ENCODE assay signal across 8 cellular contexts in genomic region chr5:83564069-83564749, GRCh38.
A peak's percentile ranks its signal among the peaks of the same experiment; 100 is the strongest.
DNase-seq lines count a peak whose midpoint lies in the region; ATAC-seq and TF ChIP-seq lines count a peak whose summit lies in the region.

No MANE protein-coding gene starts in this region.

- H3K9me3 ChIP-seq in Caco-2 (no peaks in the 10 kb centered on the region), left ventricle myocardium inferior (replicated peaks) (no peaks in the 10 kb centered on the region), testis (no peaks in the 10 kb centered on the region)

- H3K4me3 ChIP-seq in Caco-2 (ENCODE audit: low read depth, low read length) (no peak overlapping the region), left ventricle myocardium inferior (no peak overlapping the region), testis (no peak overlapping the region)

- H3K27me3 Mint-ChIP-seq in Caco-2 (ENCODE audit: insufficient read depth, unreplicated experiment) = no peaks in the 10 kb centered on the region

- POLR2A ChIA-PET in Caco-2 (lab: Charles Lee) = interaction anchor here (1.3 kb wide), 1 partner anchor 487 kb away, joined by 3 read pairs; the partner anchor contains the start of gene XRCC4

- no TSS peak for BruUV-seq in Caco-2 (replicated peaks; lab: Mats Ljungman, UMichigan)

- peak overlapping the region; percentile 50 for H3K27ac Mint-ChIP-seq in Caco-2 (ENCODE audit: unreplicated experiment)

- H3K4me1 ChIP-seq in Caco-2 (peaks cover 26% of the 10 kb centered on the region), left ventricle myocardium inferior (peaks cover 10% of the 10 kb centered on the region), testis (peaks cover 13% of the 10 kb centered on the region)

- peaks cover 14% of the 10 kb centered on the region for H3K36me3 Mint-ChIP-seq in Caco-2 (ENCODE audit: insufficient read depth, unreplicated experiment)

- intact Hi-C loops in Caco-2 (cut with micrococcal nuclease; ENCODE audit: unreplicated experiment) (loop anchor here (1.0 to 10.0 kb wide), 8 partner anchors 37 to 1251 kb away; no protein-coding TSS in a partner anchor), left ventricle myocardium inferior (cut with micrococcal nuclease) (loop anchor here (10.0 kb wide), 1 partner anchor 1209 kb away; no protein-coding TSS in a partner anchor), testis (cut with DNase I; ENCODE audit: low total_unique reads) (no loop called here)

- TF ChIP-seq POLR2A in testis (IDR thresholded peaks at IDR 0.05) = no peak

- H3K27ac ChIP-seq in VCaP (peak overlapping the region; percentile 19; the same call in 1 of the 2 replicates), left ventricle myocardium inferior (replicated peaks) (peak overlapping the region; percentile 71), testis (no peak overlapping the region)

- DNase-seq in Caco-2 (peak in 1 of 2 experiments; percentile 24), MV-4-11 (lab: John Stamatoyannopoulos, UW) (peak; percentile 13), left ventricle myocardium inferior (no peak), testis (no peak), AG08396 (ENCODE audit: low spot score) (no peak)
- no peak for DNase-seq in stimulated activated naive CD4-positive, alpha-beta T cell treated with Interleukin-2 at 50 U/mL for 16 hours (lab: John Stamatoyannopoulos, UW)

- TF ChIP-seq CTCF in Caco-2 (IDR thresholded peaks at IDR 0.05; ENCODE audit: insufficient read depth in 1 of 2, low read depth in 1 of 2, low read length in 1 of 2, severe bottlenecking in 1 of 2, unreplicated experiment in 1 of 2) (peak; percentile 46 to 69), VCaP (conservative IDR thresholded peaks at IDR 0.05) (peak; percentile 65), left ventricle myocardium inferior (IDR thresholded peaks at IDR 0.05; ENCODE audit: borderline replicate concordance) (peak; percentile 73), testis (IDR thresholded peaks at IDR 0.05) (peak in 2 of 3 experiments; percentile 51 to 76)

- peaks cover 20% of the 10 kb centered on the region for H3K4me1 Mint-ChIP-seq in Caco-2 (ENCODE audit: low read depth, unreplicated experiment)

- H3K9me3 Mint-ChIP-seq in Caco-2 (ENCODE audit: unreplicated experiment) = no peaks in the 10 kb centered on the region

- H3K4me3 Mint-ChIP-seq in Caco-2 (ENCODE audit: unreplicated experiment) = peak overlapping the region; percentile 52

- H3K27me3 ChIP-seq in Caco-2 (replicated peaks; ENCODE audit: control insufficient read depth, insufficient read depth, low read length) (no peaks in the 10 kb centered on the region), left ventricle myocardium inferior (ENCODE audit: low read depth) (no peaks in the 10 kb centered on the region), testis (no peaks in the 10 kb centered on the region)

- H3K36me3 ChIP-seq in Caco-2 (ENCODE audit: control insufficient read depth, insufficient read depth, low read length) (no peaks in the 10 kb centered on the region), left ventricle myocardium inferior (no peaks in the 10 kb centered on the region), testis (ENCODE audit: low read depth, missing control alignments) (no peaks in the 10 kb centered on the region)

- CTCF ChIA-PET in Caco-2 (lab: Charles Lee) = interaction anchor here (1.0 kb wide), 1 partner anchor 88 kb away, joined by 3 read pairs; no protein-coding TSS in a partner anchor

- WGBS in testis, 2 donors = 29 to 35% methylated on average over 5 of the region's 5 CpGs

- ATAC-seq in GM21367 (IDR thresholded peaks at IDR 0.05; ENCODE audit: unreplicated experiment) = peak; percentile 71

Comparison
In these comparisons a context has a peak if more than half of its experiments do, and no peak if none do; other contexts are left out.
1. H3K27ac ChIP-seq: peak in VCaP (single experiment) and left ventricle myocardium inferior (single experiment); none in testis (0 of 2).
2. Peak in every context shown above with its lines, with median percentiles within 50 percentile points of each other: CTCF ChIP-seq.